1 cellular context compared by ENCODE assay signal in genomic region chr16:69601250-69601649, GRCh38.
TF ChIP-seq lines count a peak whose summit lies in the region.

No MANE protein-coding gene starts in this region.

TF ChIP-seq in HepG2, 621 proteins besides CTCF, POLR2A, EP300 and RAD21:
- TF ChIP-seq, protein P1, sequence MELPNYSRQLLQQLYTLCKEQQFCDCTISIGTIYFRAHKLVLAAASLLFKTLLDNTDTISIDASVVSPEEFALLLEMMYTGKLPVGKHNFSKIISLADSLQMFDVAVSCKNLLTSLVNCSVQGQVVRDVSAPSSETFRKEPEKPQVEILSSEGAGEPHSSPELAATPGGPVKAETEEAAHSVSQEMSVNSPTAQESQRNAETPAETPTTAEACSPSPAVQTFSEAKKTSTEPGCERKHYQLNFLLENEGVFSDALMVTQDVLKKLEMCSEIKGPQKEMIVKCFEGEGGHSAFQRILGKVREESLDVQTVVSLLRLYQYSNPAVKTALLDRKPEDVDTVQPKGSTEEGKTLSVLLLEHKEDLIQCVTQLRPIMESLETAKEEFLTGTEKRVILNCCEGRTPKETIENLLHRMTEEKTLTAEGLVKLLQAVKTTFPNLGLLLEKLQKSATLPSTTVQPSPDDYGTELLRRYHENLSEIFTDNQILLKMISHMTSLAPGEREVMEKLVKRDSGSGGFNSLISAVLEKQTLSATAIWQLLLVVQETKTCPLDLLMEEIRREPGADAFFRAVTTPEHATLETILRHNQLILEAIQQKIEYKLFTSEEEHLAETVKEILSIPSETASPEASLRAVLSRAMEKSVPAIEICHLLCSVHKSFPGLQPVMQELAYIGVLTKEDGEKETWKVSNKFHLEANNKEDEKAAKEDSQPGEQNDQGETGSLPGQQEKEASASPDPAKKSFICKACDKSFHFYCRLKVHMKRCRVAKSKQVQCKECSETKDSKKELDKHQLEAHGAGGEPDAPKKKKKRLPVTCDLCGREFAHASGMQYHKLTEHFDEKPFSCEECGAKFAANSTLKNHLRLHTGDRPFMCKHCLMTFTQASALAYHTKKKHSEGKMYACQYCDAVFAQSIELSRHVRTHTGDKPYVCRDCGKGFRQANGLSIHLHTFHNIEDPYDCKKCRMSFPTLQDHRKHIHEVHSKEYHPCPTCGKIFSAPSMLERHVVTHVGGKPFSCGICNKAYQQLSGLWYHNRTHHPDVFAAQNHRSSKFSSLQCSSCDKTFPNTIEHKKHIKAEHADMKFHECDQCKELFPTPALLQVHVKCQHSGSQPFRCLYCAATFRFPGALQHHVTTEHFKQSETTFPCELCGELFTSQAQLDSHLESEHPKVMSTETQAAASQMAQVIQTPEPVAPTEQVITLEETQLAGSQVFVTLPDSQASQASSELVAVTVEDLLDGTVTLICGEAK (IDR thresholded peaks at IDR 0.05) = no peak
- TF ChIP-seq, protein P1 (CRISPR knock-in tag; IDR thresholded peaks at IDR 0.05) = no peak
- TF ChIP-seq ZMAT5 (CRISPR knock-in tag; IDR thresholded peaks at IDR 0.05; ENCODE audit: borderline replicate concordance, low read depth) = no peak
- TF ChIP-seq ZNF263 (CRISPR knock-in tag; IDR thresholded peaks at IDR 0.05) = no peak
- no peak for TF ChIP-seq AGO1 (IDR thresholded peaks at IDR 0.05; ENCODE audit: low read depth, low read length, poor library complexity, severe bottlenecking)
- no peak for TF ChIP-seq PHF8 (CRISPR knock-in tag; IDR thresholded peaks at IDR 0.05)
- TF ChIP-seq ZNF121 (CRISPR knock-in tag; IDR thresholded peaks at IDR 0.05) = peak; percentile 75
- no peak for TF ChIP-seq ZNF180 (CRISPR knock-in tag; IDR thresholded peaks at IDR 0.05; ENCODE audit: borderline replicate concordance, low read depth)
- TF ChIP-seq CEBPG (CRISPR knock-in tag; IDR thresholded peaks at IDR 0.05) = peak; percentile 46; the same call in 1 of the 2 replicates
- no peak for TF ChIP-seq KAT7 (CRISPR knock-in tag; IDR thresholded peaks at IDR 0.05; ENCODE audit: borderline replicate concordance)
- no peak for TF ChIP-seq TERF1 (CRISPR knock-in tag; IDR thresholded peaks at IDR 0.05)
- TF ChIP-seq RELA (CRISPR knock-in tag; IDR thresholded peaks at IDR 0.05) = no peak
- TF ChIP-seq TBL1XR1 (IDR thresholded peaks at IDR 0.05; ENCODE audit: borderline replicate concordance, low read length, partially characterized antibody) = no peak
- no peak for TF ChIP-seq ARNTL (CRISPR knock-in tag; IDR thresholded peaks at IDR 0.05)
- TF ChIP-seq, protein P2, sequence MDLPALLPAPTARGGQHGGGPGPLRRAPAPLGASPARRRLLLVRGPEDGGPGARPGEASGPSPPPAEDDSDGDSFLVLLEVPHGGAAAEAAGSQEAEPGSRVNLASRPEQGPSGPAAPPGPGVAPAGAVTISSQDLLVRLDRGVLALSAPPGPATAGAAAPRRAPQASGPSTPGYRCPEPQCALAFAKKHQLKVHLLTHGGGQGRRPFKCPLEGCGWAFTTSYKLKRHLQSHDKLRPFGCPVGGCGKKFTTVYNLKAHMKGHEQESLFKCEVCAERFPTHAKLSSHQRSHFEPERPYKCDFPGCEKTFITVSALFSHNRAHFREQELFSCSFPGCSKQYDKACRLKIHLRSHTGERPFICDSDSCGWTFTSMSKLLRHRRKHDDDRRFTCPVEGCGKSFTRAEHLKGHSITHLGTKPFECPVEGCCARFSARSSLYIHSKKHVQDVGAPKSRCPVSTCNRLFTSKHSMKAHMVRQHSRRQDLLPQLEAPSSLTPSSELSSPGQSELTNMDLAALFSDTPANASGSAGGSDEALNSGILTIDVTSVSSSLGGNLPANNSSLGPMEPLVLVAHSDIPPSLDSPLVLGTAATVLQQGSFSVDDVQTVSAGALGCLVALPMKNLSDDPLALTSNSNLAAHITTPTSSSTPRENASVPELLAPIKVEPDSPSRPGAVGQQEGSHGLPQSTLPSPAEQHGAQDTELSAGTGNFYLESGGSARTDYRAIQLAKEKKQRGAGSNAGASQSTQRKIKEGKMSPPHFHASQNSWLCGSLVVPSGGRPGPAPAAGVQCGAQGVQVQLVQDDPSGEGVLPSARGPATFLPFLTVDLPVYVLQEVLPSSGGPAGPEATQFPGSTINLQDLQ (CRISPR knock-in tag; IDR thresholded peaks at IDR 0.05) = no peak
- TF ChIP-seq, protein P3, sequence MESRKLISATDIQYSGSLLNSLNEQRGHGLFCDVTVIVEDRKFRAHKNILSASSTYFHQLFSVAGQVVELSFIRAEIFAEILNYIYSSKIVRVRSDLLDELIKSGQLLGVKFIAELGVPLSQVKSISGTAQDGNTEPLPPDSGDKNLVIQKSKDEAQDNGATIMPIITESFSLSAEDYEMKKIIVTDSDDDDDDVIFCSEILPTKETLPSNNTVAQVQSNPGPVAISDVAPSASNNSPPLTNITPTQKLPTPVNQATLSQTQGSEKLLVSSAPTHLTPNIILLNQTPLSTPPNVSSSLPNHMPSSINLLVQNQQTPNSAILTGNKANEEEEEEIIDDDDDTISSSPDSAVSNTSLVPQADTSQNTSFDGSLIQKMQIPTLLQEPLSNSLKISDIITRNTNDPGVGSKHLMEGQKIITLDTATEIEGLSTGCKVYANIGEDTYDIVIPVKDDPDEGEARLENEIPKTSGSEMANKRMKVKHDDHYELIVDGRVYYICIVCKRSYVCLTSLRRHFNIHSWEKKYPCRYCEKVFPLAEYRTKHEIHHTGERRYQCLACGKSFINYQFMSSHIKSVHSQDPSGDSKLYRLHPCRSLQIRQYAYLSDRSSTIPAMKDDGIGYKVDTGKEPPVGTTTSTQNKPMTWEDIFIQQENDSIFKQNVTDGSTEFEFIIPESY (CRISPR knock-in tag; IDR thresholded peaks at IDR 0.05) = 0 out of 2 replicates have a peak, but pooled peaks have one; percentile 21
- TF ChIP-seq, protein P4, sequence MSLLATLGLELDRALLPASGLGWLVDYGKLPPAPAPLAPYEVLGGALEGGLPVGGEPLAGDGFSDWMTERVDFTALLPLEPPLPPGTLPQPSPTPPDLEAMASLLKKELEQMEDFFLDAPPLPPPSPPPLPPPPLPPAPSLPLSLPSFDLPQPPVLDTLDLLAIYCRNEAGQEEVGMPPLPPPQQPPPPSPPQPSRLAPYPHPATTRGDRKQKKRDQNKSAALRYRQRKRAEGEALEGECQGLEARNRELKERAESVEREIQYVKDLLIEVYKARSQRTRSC (CRISPR knock-in tag; IDR thresholded peaks at IDR 0.05; ENCODE audit: low read depth) = no peak
- no peak for TF ChIP-seq ZBTB46 (CRISPR knock-in tag; IDR thresholded peaks at IDR 0.05; ENCODE audit: borderline replicate concordance)
- no peak for TF ChIP-seq REXO4 (CRISPR knock-in tag; IDR thresholded peaks at IDR 0.05; ENCODE audit: borderline replicate concordance)
- no peak for TF ChIP-seq ZNF607 (CRISPR knock-in tag; IDR thresholded peaks at IDR 0.05; ENCODE audit: borderline replicate concordance)
- TF ChIP-seq ZNF549 (CRISPR knock-in tag; IDR thresholded peaks at IDR 0.05) = no peak
TF ChIP-seq in HepG2: peak in this region for 3.
